In genomic region chrX:109077788-109078187, GRCh38 we compare ENCODE assay signal across 10 cellular contexts.
"Had no signal": no experiment of that assay in that cellular context is flagged by ENCODE, and none has a peak within 500 bp of the region (broad histone marks: within the 10 kb centered on the region; RNA-seq: fewer than 3 reads in every experiment).

No MANE protein-coding gene starts in this region.

- H3K4me1 ChIP-seq: HAP-1 had no signal

- H3K27ac ChIP-seq: GM23248 had no signal

- H3K4me1 Mint-ChIP-seq: GM23338, H9 had no signal

- H3K36me3 ChIP-seq: HAP-1 had no signal

- H2AFZ ChIP-seq: GM23248, GM23338 had no signal

- H3K4me3 Mint-ChIP-seq: GM23338, H9, HFFc6 had no signal

- H3K4me3 ChIP-seq: GM23248, GM23338, HAP-1 had no signal

- H3K9me3 ChIP-seq: HAP-1 had no signal

- H3K27ac Mint-ChIP-seq: GM23338, HFFc6 had no signal

- FAIRE-seq: H1, H54 had no signal

- H3K9ac ChIP-seq: GM23248 had no signal

- DNase-seq: GM23248, GOT3, H7, H9, HCEC 1CT, HFFc6 had no signal

- H3K4me2 ChIP-seq: GM23338 had no signal
